8 cellular contexts compared by ENCODE assay signal in genomic region chr10:77428776-77429395, GRCh38.
DNase-seq lines count a peak whose midpoint lies in the region; ATAC-seq, FAIRE-seq and TF ChIP-seq lines count a peak whose summit lies in the region.

No MANE protein-coding gene starts in this region.

- TF ChIP-seq POLR2A in A549 (IDR thresholded peaks at IDR 0.05; ENCODE audit: low read length): no peak

- H3K27me3 ChIP-seq in kidney epithelial cell (ENCODE audit: control insufficient read depth, insufficient read depth, low read length): no peaks in the 10 kb centered on the region

- FAIRE-seq in A549 (lab: Jason Lieb, UNC): no peak

- POLR2A ChIA-PET in A549 (lab: Yijun Ruan, JAX): no interaction called here
- POLR2A ChIA-PET in HEK293T (lab: Yijun Ruan, JAX): no interaction called here

- H3K9me3 ChIP-seq in A549: no peaks in the 10 kb centered on the region

- peak; percentile 43 for TF ChIP-seq CTCF in A549 (IDR thresholded peaks at IDR 0.05)
- peak; percentile 85 for TF ChIP-seq CTCF in kidney epithelial cell (IDR thresholded peaks at IDR 0.05; ENCODE audit: insufficient read depth, low read length, poor library complexity, severe bottlenecking)

- no peak overlapping the region for H3K4me2 ChIP-seq in A549

- peak; percentile 85 to 93; a peak in 5 of 6 replicates for ATAC-seq in A549
- no peak for ATAC-seq in GM21390 (IDR thresholded peaks at IDR 0.05; ENCODE audit: unreplicated experiment)
- no peak for ATAC-seq in GM18502 (IDR thresholded peaks at IDR 0.05; ENCODE audit: poor library complexity, unreplicated experiment)
- ATAC-seq in GM19351 (IDR thresholded peaks at IDR 0.05; ENCODE audit: unreplicated experiment): no peak

- H3K4me1 ChIP-seq in A549: 0 out of 3 replicates have a peak, but pooled peaks cover 7% of the 10 kb centered on the region

- CTCF ChIA-PET in A549 (lab: Yijun Ruan, JAX): interaction anchor here (0.8 to 2.2 kb wide), 17 partner anchors 9 to 311 kb away, joined by 3 to 9 read pairs (median 3); no protein-coding TSS in a partner anchor
- CTCF ChIA-PET in HEK293T (lab: Yijun Ruan, JAX): interaction anchor here (1.0 to 2.2 kb wide), 5 partner anchors 11 to 207 kb away, joined by 3 to 5 read pairs (median 3); no protein-coding TSS in a partner anchor

- no peak overlapping the region for H3K27ac ChIP-seq in A549

- TF ChIP-seq EP300 in A549 (IDR thresholded peaks at IDR 0.05): no peak

- H3K36me3 ChIP-seq in kidney epithelial cell (ENCODE audit: control insufficient read depth, insufficient read depth, low read length): no peaks in the 10 kb centered on the region

- H3K4me3 ChIP-seq in A549 (no peak overlapping the region), kidney epithelial cell (ENCODE audit: low read depth, low read length) (no peak overlapping the region)

- TF ChIP-seq RAD21 in A549 (conservative IDR thresholded peaks at IDR 0.05 in 1 of 2, IDR thresholded peaks at IDR 0.05 in 1 of 2): peak; percentile 55 to 62

- 75% methylated on average over 3 of the region's 3 CpGs for WGBS in A549 (ENCODE audit: missing lambda C conversion rate)

- peak; percentile 48 to 62 for DNase-seq in A549 (ENCODE audit: low read depth in 1 of 2, low spot score in 1 of 2)
- DNase-seq in HEK293T (ENCODE audit: extremely low spot score): peak; percentile 54
- peak; percentile 66 for DNase-seq in amniotic stem cell (lab: John Stamatoyannopoulos, UW)
- peak; percentile 23 for DNase-seq in kidney epithelial cell (ENCODE audit: low read depth)
- DNase-seq in NCI-H526 treated with DMSO at 0.1 percent for 48 hours (lab: John Stamatoyannopoulos, UW): no peak

TF ChIP-seq in A549, 52 proteins besides CTCF, POLR2A, EP300 and RAD21:
- TF ChIP-seq BHLHE40 (IDR thresholded peaks at IDR 0.05; ENCODE audit: low read depth, low read length) (no peak), SMC3 (IDR thresholded peaks at IDR 0.05) (peak; percentile 43; the same call in 2 of the 3 replicates)

TF ChIP-seq in HEK293T, 16 proteins besides CTCF, POLR2A, EP300 and RAD21:
- TF ChIP-seq ELF4 (IDR thresholded peaks at IDR 0.05) (no peak), FOXA1 (IDR thresholded peaks at IDR 0.05) (no peak), L3MBTL2 (conservative IDR thresholded peaks at IDR 0.05) (no peak), CTBP1 (IDR thresholded peaks at IDR 0.05; ENCODE audit: borderline replicate concordance) (no peak), FOXM1 (IDR thresholded peaks at IDR 0.05; ENCODE audit: borderline replicate concordance) (no peak), ZNF384 (IDR thresholded peaks at IDR 0.05) (no peak), SP1 (IDR thresholded peaks at IDR 0.05) (no peak), NFRKB (IDR thresholded peaks at IDR 0.05) (no peak), LEF1 (IDR thresholded peaks at IDR 0.05; ENCODE audit: borderline replicate concordance) (no peak), TARDBP (IDR thresholded peaks at IDR 0.05) (no peak), SUZ12 (IDR thresholded peaks at IDR 0.05) (no peak), ARNT (IDR thresholded peaks at IDR 0.05) (no peak), BHLHE40 (IDR thresholded peaks at IDR 0.05; ENCODE audit: borderline replicate concordance) (no peak), PKNOX1 (IDR thresholded peaks at IDR 0.05) (no peak), HDGF (IDR thresholded peaks at IDR 0.05; ENCODE audit: borderline replicate concordance) (no peak), FOXK2 (IDR thresholded peaks at IDR 0.05) (no peak)

Comparison
In these comparisons a context has a peak if more than half of its experiments do, and no peak if none do; other contexts are left out.
1. ATAC-seq: peak in A549 (2 of 2); none in GM21390 (single experiment), GM18502 (single experiment) and GM19351 (single experiment).